ENCODE assay signal across 28 cellular contexts in the genomic region with DNA sequence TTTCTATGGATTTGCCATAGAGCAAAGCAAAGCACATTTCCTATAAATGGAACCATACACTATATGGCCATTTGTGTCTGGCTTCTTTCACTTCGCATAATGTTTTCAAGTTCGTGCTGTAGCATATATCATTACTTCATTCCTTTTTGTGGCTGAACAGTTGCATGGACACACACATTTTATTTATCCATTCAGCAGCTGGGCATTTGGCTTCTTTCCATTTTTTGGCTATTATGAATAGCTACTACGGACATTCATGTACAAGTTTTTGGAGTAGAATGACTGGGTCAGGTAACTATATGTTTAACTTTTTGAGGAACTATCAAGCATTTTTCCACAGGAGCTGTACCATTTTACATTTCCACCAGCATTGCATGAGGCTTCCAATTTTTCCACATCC. TPM values are rescaled to one million over a fixed set of nuclear protein-coding genes. Genes with fewer than 3 reads are reported as not detected.
"Had no signal": no experiment of that assay in that cellular context is flagged by ENCODE, and none has a peak within 500 bp of the region (broad histone marks: within the 10 kb centered on the region; RNA-seq: fewer than 3 reads in every experiment).

No MANE protein-coding gene starts in this region.

- H3K4me1 ChIP-seq: colonic mucosa, esophagus muscularis mucosa, foreskin keratinocyte, left lung, right lobe of liver, uterus had no signal

- H3K9me3 ChIP-seq: colonic mucosa, esophagus muscularis mucosa, gastroesophageal sphincter, heart right ventricle, left lung, lower lobe of right lung, right lobe of liver, suprapubic skin, transverse colon, upper lobe of right lung, uterus had no signal

- H3K27ac ChIP-seq: colonic mucosa, esophagus muscularis mucosa, foreskin keratinocyte, gastroesophageal sphincter, heart right ventricle, left lung, lower lobe of right lung, neural progenitor cell, parathyroid adenoma, right lobe of liver, suprapubic skin, transverse colon, upper lobe of right lung, uterus had no signal

- H3K79me2 ChIP-seq: parathyroid adenoma had no signal

- H3K36me3 ChIP-seq: colonic mucosa, esophagus muscularis mucosa, gastroesophageal sphincter, heart right ventricle, left lung, lower lobe of right lung, neural progenitor cell, suprapubic skin, transverse colon, upper lobe of right lung, uterus had no signal

- H3K9ac ChIP-seq: neural progenitor cell, parathyroid adenoma had no signal

- H3K4me2 ChIP-seq: neural progenitor cell, smooth muscle cell had no signal

- H2AFZ ChIP-seq: neural progenitor cell, parathyroid adenoma had no signal

- H3K27me3 ChIP-seq: colonic mucosa, esophagus muscularis mucosa, foreskin keratinocyte, gastroesophageal sphincter, heart right ventricle, left lung, neural progenitor cell, right lobe of liver, suprapubic skin, transverse colon, upper lobe of right lung, uterus had no signal

- H3K4me3 ChIP-seq: colonic mucosa, esophagus muscularis mucosa, gastroesophageal sphincter, heart right ventricle, left lung, lower lobe of right lung, neural progenitor cell, right lobe of liver, smooth muscle cell, suprapubic skin, transverse colon, upper lobe of right lung, uterus had no signal

- ATAC-seq: foreskin keratinocyte; gastroesophageal sphincter; heart right ventricle; left cardiac atrium; left lung; lower lobe of right lung; natural killer cell treated with Interleukin-12 subunit alpha and Interleukin-12 subunit beta and Interleukin-15 and Interleukin-18, amount 100 ng/mL, for 72 hours; right lobe of liver; stimulated activated naive CD8-positive, alpha-beta T cell treated with anti-CD3 and anti-CD28 coated beads, Interleukin-15, amount 100 ng/mL, for 72 hours; upper lobe of right lung had no signal

- DNase-seq: colonic mucosa; dermis blood vessel endothelial cell; effector memory CD4-positive, alpha-beta T cell; foreskin keratinocyte; glutamatergic neuron; heart right ventricle; hippocampal formation; left cardiac atrium; left lung; lower lobe of right lung; naive B cell; right lobe of liver; stimulated activated CD4-positive, alpha-beta T cell treated with anti-CD3 and anti-CD28 coated beads, Interleukin-12 subunit alpha, Interleukin-12 subunit beta, amount 100 ng/mL, for 4 hours; stimulated activated CD4-positive, alpha-beta T cell treated with anti-CD3 and anti-CD28 coated beads, Interleukin-1b, Interleukin-23, amount 100 ng/mL, for 48 hours; stimulated activated CD4-positive, alpha-beta T cell treated with anti-CD3 and anti-CD28 coated beads, Interleukin-4, amount 100 ng/mL, for 1 hour; stimulated activated CD8-positive, alpha-beta memory T cell treated with anti-CD3 and anti-CD28 coated beads, Interleukin-4, amount 100 ng/mL, for 48 hours; stimulated activated naive CD4-positive, alpha-beta T cell; stimulated activated naive CD8-positive, alpha-beta T cell treated with anti-CD3 and anti-CD28 coated beads, Interleukin-15, amount 100 ng/mL, for 72 hours; transverse colon; upper lobe of right lung; uterus had no signal

RNA-seq across cellular contexts. Expression of gene ADGRF3, which starts 11.4 kb away (rescaled TPM):
- total RNA-seq: dermis blood vessel endothelial cell, esophagus muscularis mucosa, gastroesophageal sphincter, smooth muscle cell, transverse colon had no signal
- polyA plus RNA-seq: foreskin keratinocyte had no signal
